In genomic region chr7:93551063-93551895, GRCh38 we compare ENCODE assay signal across 8 cellular contexts. TPM values are rescaled to one million over a fixed set of nuclear protein-coding genes. Genes with fewer than 3 reads are reported as not detected.
DNase-seq lines count a peak whose midpoint lies in the region; ATAC-seq and TF ChIP-seq lines count a peak whose summit lies in the region.

No MANE protein-coding gene starts in this region.

- H3K27me3 Mint-ChIP-seq in GM23338 (ENCODE audit: insufficient read depth, low read depth, poor library complexity) = no peaks in the 10 kb centered on the region

- H3K4me1 ChIP-seq in GM23338 (ENCODE audit: insufficient read depth) (no peaks in the 10 kb centered on the region), Panc1 (ENCODE audit: control insufficient read depth, insufficient read depth, low read length) (no peaks in the 10 kb centered on the region), upper lobe of right lung (no peaks in the 10 kb centered on the region)

- DNase-seq in COLO829 (ENCODE audit: low spot score) (peak; percentile 51), GM23338 (ENCODE audit: low spot score) (peak; percentile 92), Panc1 (ENCODE audit: low read depth, low spot score) (peak; percentile 20), foreskin fibroblast (peak; percentile 18 to 63), upper lobe of right lung (no peak), 8988T (no peak)

- in situ Hi-C loops in Panc1 (cut with HindIII; ENCODE audit: low pct_unique_long_range_greater_than_20kb, low sequenced_read_pairs) = no loop called here

- no peak overlapping the region for H3K4me3 ChIP-seq in GM23338
- no peak overlapping the region for H3K4me3 ChIP-seq in Panc1 (ENCODE audit: low read depth in 2 of 2, low read length in 2 of 2)
- H3K4me3 ChIP-seq in foreskin fibroblast (ENCODE audit: low read depth in 1 of 2, low read length in 2 of 2) = no peak overlapping the region
- no peak overlapping the region for H3K4me3 ChIP-seq in upper lobe of right lung

- no peaks in the 10 kb centered on the region for H3K9me3 Mint-ChIP-seq in GM23338

- H3K27ac Mint-ChIP-seq in GM23338 = no peak overlapping the region

- TF ChIP-seq CTCF in GM23338 (conservative IDR thresholded peaks at IDR 0.05; ENCODE audit: low read depth in 2 of 2) = peak; percentile 78 to 86
- peak; percentile 62; the same call in 1 of the 2 replicates for TF ChIP-seq CTCF in Panc1 (IDR thresholded peaks at IDR 0.05)
- TF ChIP-seq CTCF in foreskin fibroblast (IDR thresholded peaks at IDR 0.05; ENCODE audit: low read depth, low read length) = peak; percentile 46
- TF ChIP-seq CTCF in upper lobe of right lung (IDR thresholded peaks at IDR 0.05) = peak; percentile 53

- POLR2A ChIA-PET in Panc1 (lab: Charles Lee) = no interaction called here

- peaks cover 5% of the 10 kb centered on the region; the same call in 2 of the 3 replicates for H3K4me1 Mint-ChIP-seq in GM23338

- intact Hi-C loops in Panc1 (cut with micrococcal nuclease; ENCODE audit: unreplicated experiment) (loop anchor here (2.0 to 5.0 kb wide), 2 partner anchors 179 to 304 kb away; no protein-coding TSS in a partner anchor), upper lobe of right lung (cut with DNase I) (no loop called here)

- no peak overlapping the region for H2AFZ ChIP-seq in GM23338

- H3K36me3 Mint-ChIP-seq in GM23338 (ENCODE audit: low read depth) = no peaks in the 10 kb centered on the region

- H4K20me1 ChIP-seq in GM23338 (replicated peaks; ENCODE audit: insufficient read depth) = no peaks in the 10 kb centered on the region

- H3K36me3 ChIP-seq in GM23338 (ENCODE audit: insufficient read depth) (no peaks in the 10 kb centered on the region), Panc1 (ENCODE audit: control insufficient read depth, insufficient read depth, low read length) (no peaks in the 10 kb centered on the region), upper lobe of right lung (no peaks in the 10 kb centered on the region)

- no peak overlapping the region for H3K4me2 ChIP-seq in GM23338

- no peaks in the 10 kb centered on the region for H3F3A ChIP-seq in GM23338 (replicated peaks; ENCODE audit: low read depth)

- BruUV-seq in Panc1 (replicated peaks; lab: Mats Ljungman, UMichigan) = no TSS peak

- no peak overlapping the region for H3K4me3 Mint-ChIP-seq in GM23338

- CTCF ChIA-PET in Panc1 (lab: Charles Lee) = no interaction called here

- no peaks in the 10 kb centered on the region for H3K9me3 ChIP-seq in Panc1 (ENCODE audit: control insufficient read depth, insufficient read depth, low read depth, low read length)
- H3K9me3 ChIP-seq in upper lobe of right lung = no peaks in the 10 kb centered on the region

- H3K79me2 ChIP-seq in GM23338 (replicated peaks; ENCODE audit: insufficient read depth) = no peaks in the 10 kb centered on the region

- no peaks in the 10 kb centered on the region for H3K9me2 ChIP-seq in GM23338 (ENCODE audit: insufficient read depth)

- H3K27me3 ChIP-seq in GM23338 (ENCODE audit: insufficient read depth) = no peaks in the 10 kb centered on the region
- no peaks in the 10 kb centered on the region; the same call in 1 of the 2 replicates for H3K27me3 ChIP-seq in Panc1 (ENCODE audit: control insufficient read depth, insufficient read depth, low read length)
- no peaks in the 10 kb centered on the region for H3K27me3 ChIP-seq in upper lobe of right lung

- peak; percentile 92 for ATAC-seq in GM23338
- ATAC-seq in Panc1 = peak; percentile 75
- peak; percentile 66 for ATAC-seq in upper lobe of right lung
- no peak for ATAC-seq in HG02610 (IDR thresholded peaks at IDR 0.05; ENCODE audit: unreplicated experiment)
- no peak for ATAC-seq in HG02642 (IDR thresholded peaks at IDR 0.05; ENCODE audit: poor library complexity, unreplicated experiment)

- H3K27ac ChIP-seq in GM23338 (ENCODE audit: low read depth) (no peak overlapping the region), Panc1 (ENCODE audit: low read length) (no peak overlapping the region), upper lobe of right lung (no peak overlapping the region)

TF ChIP-seq in GM23338, 12 proteins besides CTCF, POLR2A, EP300 and RAD21:
- TF ChIP-seq EZH2 (IDR thresholded peaks at IDR 0.05; ENCODE audit: low read depth, unreplicated experiment) (no peak), ZNF462 (CRISPR knock-in tag; IDR thresholded peaks at IDR 0.05) (0 out of 2 replicates have a peak, but pooled peaks have one; percentile 6), JUNB (IDR thresholded peaks at IDR 0.05; ENCODE audit: unreplicated experiment) (no peak)

RNA-seq across cellular contexts. Expression of gene CALCR, which starts 23.2 kb away (rescaled TPM):
- total RNA-seq in GM23338 (2014; rRNA removed; shearing (Covaris generic)) = 1.4 and 1.6 TPM in 2 replicates
- 0.32 and 0.59 TPM in 2 replicates for polyA plus RNA-seq in GM23338 (2016; fragmentation: Nextera tagmentation; extraction: Ambion mirVana)
- total RNA-seq in Panc1 (2021; ENCODE audit: unreplicated experiment) = 0.10 TPM
- not detected for polyA plus RNA-seq in Panc1 (2012; ENCODE audit: insufficient read length)
- total RNA-seq in upper lobe of right lung = not detected

Comparison
In these comparisons a context has a peak if more than half of its experiments do, and no peak if none do; other contexts are left out.
1. DNase-seq: peak in COLO829 (single experiment), GM23338 (single experiment), Panc1 (single experiment) and foreskin fibroblast (2 of 2); none in upper lobe of right lung (single experiment) and 8988T (single experiment).
2. ATAC-seq: peak in GM23338 (single experiment), Panc1 (single experiment) and upper lobe of right lung (single experiment); none in HG02610 (single experiment) and HG02642 (single experiment).
3. Peak in every context shown above with its lines, with median percentiles within 50 percentile points of each other: CTCF ChIP-seq.